Comparison of ENCODE assay signal across 8 cellular contexts in the genomic region with DNA sequence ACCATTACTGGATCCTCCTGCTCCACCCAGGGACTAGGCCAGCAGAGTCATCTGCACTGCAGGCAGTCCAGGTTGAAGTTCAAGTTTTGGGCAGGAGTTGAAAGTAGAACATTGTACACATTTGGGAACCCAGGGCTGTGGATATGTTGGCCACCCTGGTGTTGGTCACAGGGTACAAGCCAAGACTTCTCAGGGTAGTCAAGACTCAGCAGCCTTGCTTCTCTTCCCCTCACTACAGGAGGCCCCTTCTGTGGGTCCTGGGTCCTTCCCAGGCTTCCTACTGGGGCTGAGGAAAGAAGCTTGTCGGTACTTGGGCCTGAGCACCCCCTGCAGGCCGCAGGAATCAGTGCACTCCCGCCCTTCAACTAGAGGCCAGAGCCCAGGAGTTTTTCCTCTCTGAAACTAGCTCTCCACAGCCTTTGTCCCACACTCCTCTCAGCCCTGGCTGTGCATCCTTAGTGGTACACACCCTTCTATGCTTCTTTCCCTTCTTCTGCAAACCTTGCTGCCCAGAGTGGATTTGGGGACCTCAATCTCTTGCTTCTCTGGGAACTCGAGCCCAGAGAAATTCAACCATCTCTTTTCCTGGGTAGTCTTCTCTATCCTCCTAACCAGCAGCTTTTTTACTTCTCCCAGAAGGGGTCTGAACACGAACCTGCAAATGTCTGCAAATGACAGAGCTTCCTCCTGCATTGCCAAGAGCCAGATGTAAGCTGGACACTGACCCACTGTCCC. TPM values are rescaled to one million over a fixed set of nuclear protein-coding genes. Genes with fewer than 3 reads are reported as not detected.
DNase-seq lines count a peak whose midpoint lies in the region; ATAC-seq and TF ChIP-seq lines count a peak whose summit lies in the region.

No MANE protein-coding gene starts in this region.

- H3K27me3 Mint-ChIP-seq in CD4-positive, CD25-positive, alpha-beta regulatory T cell: no peaks in the 10 kb centered on the region
- H3K27me3 Mint-ChIP-seq in activated naive CD4-positive, alpha-beta T cell treated with anti-CD3 and anti-CD28 coated beads for 36 hours (ENCODE audit: low read depth): no peaks in the 10 kb centered on the region

- H3K36me3 Mint-ChIP-seq in CD4-positive, CD25-positive, alpha-beta regulatory T cell: no peaks in the 10 kb centered on the region
- no peaks in the 10 kb centered on the region for H3K36me3 Mint-ChIP-seq in activated naive CD4-positive, alpha-beta T cell treated with anti-CD3 and anti-CD28 coated beads for 36 hours (ENCODE audit: low read depth)

- ATAC-seq in CD4-positive, CD25-positive, alpha-beta regulatory T cell (ENCODE audit: low read depth in 2 of 2): peak; percentile 71 to 76
- ATAC-seq in GM19328 (IDR thresholded peaks at IDR 0.05; ENCODE audit: unreplicated experiment) (peak; percentile 77), HG03439 (IDR thresholded peaks at IDR 0.05; ENCODE audit: unreplicated experiment) (peak; percentile 80)

- TF ChIP-seq CTCF in cardiac muscle cell (IDR thresholded peaks at IDR 0.05; ENCODE audit: low read depth, low read length): peak; percentile 88

- no peaks in the 10 kb centered on the region for H3K36me3 ChIP-seq in CD4-positive, CD25-positive, alpha-beta regulatory T cell (ENCODE audit: control insufficient read depth, insufficient read depth, low read length)
- H3K36me3 ChIP-seq in SJSA1: no peaks in the 10 kb centered on the region
- H3K36me3 ChIP-seq in cardiac muscle cell: no peaks in the 10 kb centered on the region

- H3K4me3 Mint-ChIP-seq in CD4-positive, CD25-positive, alpha-beta regulatory T cell: no peak overlapping the region
- no peak overlapping the region for H3K4me3 Mint-ChIP-seq in activated naive CD4-positive, alpha-beta T cell treated with anti-CD3 and anti-CD28 coated beads for 36 hours

- no peaks in the 10 kb centered on the region for H3K4me1 Mint-ChIP-seq in CD4-positive, CD25-positive, alpha-beta regulatory T cell
- H3K4me1 Mint-ChIP-seq in activated naive CD4-positive, alpha-beta T cell treated with anti-CD3 and anti-CD28 coated beads for 36 hours (ENCODE audit: low read depth): no peaks in the 10 kb centered on the region

- DNase-seq in CD4-positive, CD25-positive, alpha-beta regulatory T cell: peak; percentile 37 to 67 (median 62)
- peak; percentile 15 to 46 for DNase-seq in SJSA1 (ENCODE audit: low read depth in 1 of 2, low spot score in 2 of 2)
- DNase-seq in activated naive CD4-positive, alpha-beta T cell treated with anti-CD3 and anti-CD28 coated beads for 36 hours: peak; percentile 69
- DNase-seq in cardiac muscle cell (ENCODE audit: low read depth in 1 of 2, low spot score in 1 of 2): peak; percentile 72 to 76
- DNase-seq in putamen (ENCODE audit: low spot score): peak; percentile 75
- no peak for DNase-seq in OCI-M2 (lab: John Stamatoyannopoulos, UW; ENCODE audit: unreplicated experiment)

- CTCF ChIA-PET in activated naive CD4-positive, alpha-beta T cell treated with anti-CD3 and anti-CD28 coated beads for 36 hours (lab: Charles Lee): interaction anchor here (0.6 to 12.8 kb wide), 34 partner anchors 9 to 314 kb away, joined by 3 to 736 read pairs (median 5); a partner anchor contains a TSS

- no peaks in the 10 kb centered on the region for H3K27me3 ChIP-seq in CD4-positive, CD25-positive, alpha-beta regulatory T cell (ENCODE audit: control insufficient read depth, insufficient read depth, low read length)
- no peaks in the 10 kb centered on the region for H3K27me3 ChIP-seq in SJSA1 (replicated peaks)
- no peaks in the 10 kb centered on the region for H3K27me3 ChIP-seq in cardiac muscle cell

- intact Hi-C loops in activated naive CD4-positive, alpha-beta T cell treated with anti-CD3 and anti-CD28 coated beads for 36 hours (cut with micrococcal nuclease): loop anchor here (1.0 to 5.0 kb wide), 6 partner anchors 24 to 264 kb away; a partner anchor contains a TSS

- no peak overlapping the region for H3K27ac ChIP-seq in CD4-positive, CD25-positive, alpha-beta regulatory T cell (ENCODE audit: insufficient read depth, low read length, poor library complexity, severe bottlenecking)
- no peak overlapping the region for H3K27ac ChIP-seq in SJSA1
- no peak overlapping the region for H3K27ac ChIP-seq in cardiac muscle cell

- no peaks in the 10 kb centered on the region for H3K9me3 Mint-ChIP-seq in CD4-positive, CD25-positive, alpha-beta regulatory T cell
- H3K9me3 Mint-ChIP-seq in activated naive CD4-positive, alpha-beta T cell treated with anti-CD3 and anti-CD28 coated beads for 36 hours: no peaks in the 10 kb centered on the region

- H3K4me1 ChIP-seq in CD4-positive, CD25-positive, alpha-beta regulatory T cell (ENCODE audit: control insufficient read depth, insufficient read depth, low read length, poor library complexity, severe bottlenecking): peaks cover 10% of the 10 kb centered on the region
- H3K4me1 ChIP-seq in SJSA1 (replicated peaks) (no peaks in the 10 kb centered on the region), cardiac muscle cell (ENCODE audit: low read depth) (peaks cover 15% of the 10 kb centered on the region)

- no peaks in the 10 kb centered on the region for H3K9me3 ChIP-seq in CD4-positive, CD25-positive, alpha-beta regulatory T cell (ENCODE audit: control insufficient read depth in 2 of 2, low read length in 2 of 2)
- no peaks in the 10 kb centered on the region for H3K9me3 ChIP-seq in SJSA1 (replicated peaks)
- no peaks in the 10 kb centered on the region for H3K9me3 ChIP-seq in cardiac muscle cell (ENCODE audit: low read depth)

- no peak overlapping the region for H3K4me3 ChIP-seq in CD4-positive, CD25-positive, alpha-beta regulatory T cell (ENCODE audit: low read depth, low read length)
- H3K4me3 ChIP-seq in SJSA1 (no peak overlapping the region), cardiac muscle cell (no peak overlapping the region)

- H3K27ac Mint-ChIP-seq in CD4-positive, CD25-positive, alpha-beta regulatory T cell: no peak overlapping the region
- no peak overlapping the region for H3K27ac Mint-ChIP-seq in activated naive CD4-positive, alpha-beta T cell treated with anti-CD3 and anti-CD28 coated beads for 36 hours

RNA-seq across cellular contexts. Expression of a gene that starts 2.6 kb away (rescaled TPM):
- 1.5 TPM for total RNA-seq in CD4-positive, CD25-positive, alpha-beta regulatory T cell
- polyA plus RNA-seq in CD4-positive, CD25-positive, alpha-beta regulatory T cell: not detected
- total RNA-seq in SJSA1 (2014; rRNA removed; shearing (Covaris generic)): 0.32 TPM in 1 of 2 replicates, not detected in the other
- total RNA-seq in activated naive CD4-positive, alpha-beta T cell treated with anti-CD3 and anti-CD28 coated beads for 36 hours: under 1 TPM in 1 of 2 experiments, not detected in 1; 0.64 TPM
- total RNA-seq in cardiac muscle cell: 0.95 TPM in 1 of 2 replicates, not detected in the other
- 0.73 and 2.3 TPM in 2 replicates for polyA plus RNA-seq in cardiac muscle cell

RNA-seq across cellular contexts. Expression of a gene that starts 24.5 kb away (rescaled TPM):
- total RNA-seq in CD4-positive, CD25-positive, alpha-beta regulatory T cell: 95.8 TPM
- polyA plus RNA-seq in CD4-positive, CD25-positive, alpha-beta regulatory T cell: 100 to 1,000 TPM in 3 of 4 donors, 10 to 100 TPM in 1; 89.0 to 134 (median 121) TPM
- 12.0 and 17.1 TPM in 2 replicates for total RNA-seq in SJSA1 (2014; rRNA removed; shearing (Covaris generic))
- 10 to 100 TPM; 44.5 to 45.1 TPM for total RNA-seq in activated naive CD4-positive, alpha-beta T cell treated with anti-CD3 and anti-CD28 coated beads for 36 hours
- total RNA-seq in cardiac muscle cell: 159 and 188 TPM in 2 replicates
- 193 and 201 TPM in 2 replicates for polyA plus RNA-seq in cardiac muscle cell

RNA-seq across cellular contexts. Expression of a gene that starts 30.3 kb away (rescaled TPM):
- total RNA-seq in CD4-positive, CD25-positive, alpha-beta regulatory T cell: 16.4 TPM
- polyA plus RNA-seq in CD4-positive, CD25-positive, alpha-beta regulatory T cell: 1 to 10 TPM in 3 of 4 donors, under 1 TPM in 1; 0.91 to 2.7 (median 1.9) TPM
- total RNA-seq in SJSA1 (2014; rRNA removed; shearing (Covaris generic)): 9.1 and 11.0 TPM in 2 replicates
- total RNA-seq in activated naive CD4-positive, alpha-beta T cell treated with anti-CD3 and anti-CD28 coated beads for 36 hours: 1 to 10 TPM; 7.7 to 9.4 TPM
- total RNA-seq in cardiac muscle cell: 25.3 and 27.5 TPM in 2 replicates
- polyA plus RNA-seq in cardiac muscle cell: 21.5 and 21.9 TPM in 2 replicates

RNA-seq across cellular contexts. Expression of a gene that starts 37.7 kb away (rescaled TPM):
- 45.4 TPM for total RNA-seq in CD4-positive, CD25-positive, alpha-beta regulatory T cell
- polyA plus RNA-seq in CD4-positive, CD25-positive, alpha-beta regulatory T cell: 10 to 100 TPM; 33.0 to 38.3 (median 35.6) TPM
- total RNA-seq in SJSA1 (2014; rRNA removed; shearing (Covaris generic)): 14.0 and 22.9 TPM in 2 replicates
- total RNA-seq in activated naive CD4-positive, alpha-beta T cell treated with anti-CD3 and anti-CD28 coated beads for 36 hours: 10 to 100 TPM; 33.5 to 37.9 TPM
- 52.7 and 56.7 TPM in 2 replicates for total RNA-seq in cardiac muscle cell
- polyA plus RNA-seq in cardiac muscle cell: 60.1 and 68.9 TPM in 2 replicates

RNA-seq across cellular contexts. Expression of a gene that starts 37.9 kb away (rescaled TPM):
- 49.8 TPM for total RNA-seq in CD4-positive, CD25-positive, alpha-beta regulatory T cell
- 10 to 100 TPM; 24.5 to 47.9 (median 33.4) TPM for polyA plus RNA-seq in CD4-positive, CD25-positive, alpha-beta regulatory T cell
- total RNA-seq in SJSA1 (2014; rRNA removed; shearing (Covaris generic)): 5.6 and 19.1 TPM in 2 replicates
- total RNA-seq in activated naive CD4-positive, alpha-beta T cell treated with anti-CD3 and anti-CD28 coated beads for 36 hours: 10 to 100 TPM; 35.1 to 41.7 TPM
- total RNA-seq in cardiac muscle cell: 33.7 and 62.0 TPM in 2 replicates
- 39.0 and 46.2 TPM in 2 replicates for polyA plus RNA-seq in cardiac muscle cell
